10 cellular contexts compared by ENCODE assay signal in the genomic region with DNA sequence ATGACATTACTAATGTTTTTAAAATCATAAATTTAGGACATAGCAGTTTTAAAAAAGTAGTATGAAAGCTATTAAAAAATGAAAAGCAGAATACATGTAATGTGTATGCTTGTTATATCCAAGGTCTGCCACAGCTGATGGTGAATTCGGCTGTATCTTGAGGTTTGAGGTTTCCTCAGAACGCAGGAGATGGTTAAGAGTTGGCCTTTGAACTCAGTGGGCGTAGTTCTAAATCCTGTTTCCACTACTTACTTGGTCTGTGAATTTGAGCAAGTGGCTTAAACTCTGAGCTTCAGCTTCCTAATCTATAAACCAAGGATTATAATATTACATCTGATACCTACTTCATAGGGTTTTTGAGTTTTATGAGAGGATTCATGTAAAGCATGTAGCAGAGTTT.
DNase-seq lines count a peak whose midpoint lies in the region; ATAC-seq and TF ChIP-seq lines count a peak whose summit lies in the region.
"Had no signal": no experiment of that assay in that cellular context is flagged by ENCODE, and none has a peak within 500 bp of the region (broad histone marks: within the 10 kb centered on the region; RNA-seq: fewer than 3 reads in every experiment).

No MANE protein-coding gene starts in this region.

- no peaks in the 10 kb centered on the region for H3K9me3 ChIP-seq in SJCRH30 (replicated peaks)
- H3K9me3 ChIP-seq: thoracic aorta had no signal

- H3K4me3 ChIP-seq in SJCRH30, result no peak overlapping the region
- H3K4me3 ChIP-seq: thoracic aorta had no signal

- H3K4me3 Mint-ChIP-seq in natural killer cell treated with Interleukin-12 subunit alpha and Interleukin-12 subunit beta and Interleukin-15 and Interleukin-18, amount 100 ng/mL, for 72 hours, result peak overlapping the region; percentile 25
- H3K4me3 Mint-ChIP-seq in Calu3 (ENCODE audit: low read depth, unreplicated experiment) (no peak overlapping the region), endothelial cell (ENCODE audit: unreplicated experiment) (no peak overlapping the region)

- H3K36me3 Mint-ChIP-seq in natural killer cell treated with Interleukin-12 subunit alpha and Interleukin-12 subunit beta and Interleukin-15 and Interleukin-18, amount 100 ng/mL, for 72 hours, result peaks cover 6% of the 10 kb centered on the region
- no peaks in the 10 kb centered on the region for H3K36me3 Mint-ChIP-seq in Calu3 (ENCODE audit: insufficient read depth, unreplicated experiment)
- peaks cover 7% of the 10 kb centered on the region for H3K36me3 Mint-ChIP-seq in endothelial cell (ENCODE audit: low read depth, unreplicated experiment)

- intact Hi-C loops in Calu3 (cut with micrococcal nuclease; ENCODE audit: unreplicated experiment), result no loop called here

- CTCF ChIA-PET in Calu3 (lab: Charles Lee), result no interaction called here

- peak; percentile 24 for DNase-seq in activated CD8-positive, alpha-beta memory T cell treated with anti-CD3 and anti-CD28 coated beads, Interleukin-2, amount 50 U/mL, for 1 hour (ENCODE audit: extremely low read depth)
- DNase-seq in activated CD8-positive, alpha-beta memory T cell treated with anti-CD3 and anti-CD28 coated beads for 24 hours, result no peak
- DNase-seq in SJCRH30 (peak; percentile 18 to 60), Calu3 (no peak), endothelial cell (ENCODE audit: low spot score) (no peak)
- peak; percentile 65 for DNase-seq in natural killer cell treated with Interleukin-12 subunit alpha and Interleukin-12 subunit beta and Interleukin-15 and Interleukin-18, amount 100 ng/mL, for 72 hours (ENCODE audit: low spot score)
- no peak for DNase-seq in stimulated activated CD8-positive, alpha-beta memory T cell treated with anti-CD3 and anti-CD28 coated beads, Interleukin-4, amount 100 ng/mL, for 48 hours

- H3K4me1 ChIP-seq in SJCRH30, result peaks cover 17% of the 10 kb centered on the region

- peak overlapping the region; percentile 36 to 64 for H3K27ac Mint-ChIP-seq in natural killer cell treated with Interleukin-12 subunit alpha and Interleukin-12 subunit beta and Interleukin-15 and Interleukin-18, amount 100 ng/mL, for 72 hours
- H3K27ac Mint-ChIP-seq in Calu3 (ENCODE audit: unreplicated experiment) (no peak overlapping the region), endothelial cell (ENCODE audit: unreplicated experiment) (no peak overlapping the region)

- no peaks in the 10 kb centered on the region for H3K27me3 Mint-ChIP-seq in natural killer cell treated with Interleukin-12 subunit alpha and Interleukin-12 subunit beta and Interleukin-15 and Interleukin-18, amount 100 ng/mL, for 72 hours
- H3K27me3 Mint-ChIP-seq in Calu3 (ENCODE audit: unreplicated experiment) (no peaks in the 10 kb centered on the region), endothelial cell (ENCODE audit: unreplicated experiment) (no peaks in the 10 kb centered on the region)
- H3K27me3 Mint-ChIP-seq: IgD-negative memory B cell had no signal

- no peak overlapping the region for H3K27ac ChIP-seq in SJCRH30
- H3K27ac ChIP-seq: thoracic aorta had no signal

- no peaks in the 10 kb centered on the region for H3K36me3 ChIP-seq in SJCRH30
- H3K36me3 ChIP-seq: thoracic aorta had no signal

- H3K9me3 Mint-ChIP-seq in natural killer cell treated with Interleukin-12 subunit alpha and Interleukin-12 subunit beta and Interleukin-15 and Interleukin-18, amount 100 ng/mL, for 72 hours, result no peaks in the 10 kb centered on the region
- H3K9me3 Mint-ChIP-seq in Calu3 (ENCODE audit: low read depth, unreplicated experiment) (no peaks in the 10 kb centered on the region), endothelial cell (ENCODE audit: unreplicated experiment) (no peaks in the 10 kb centered on the region)

- TF ChIP-seq CTCF in Calu3 (IDR thresholded peaks at IDR 0.05; ENCODE audit: unreplicated experiment) (no peak), endothelial cell (IDR thresholded peaks at IDR 0.05; ENCODE audit: unreplicated experiment) (no peak)

- no TSS peak for BruUV-seq in Calu3 (replicated peaks; lab: Mats Ljungman, UMichigan)

- H3K27me3 ChIP-seq in SJCRH30, result no peaks in the 10 kb centered on the region

- peak; percentile 94 for ATAC-seq in HG02870 (IDR thresholded peaks at IDR 0.05; ENCODE audit: unreplicated experiment)
- ATAC-seq in natural killer cell treated with Interleukin-12 subunit alpha and Interleukin-12 subunit beta and Interleukin-15 and Interleukin-18, amount 100 ng/mL, for 72 hours, result peak in 1 of 2 donors; percentile 71

- peaks cover 17 to 23% of the 10 kb centered on the region in 2 donors for H3K4me1 Mint-ChIP-seq in natural killer cell treated with Interleukin-12 subunit alpha and Interleukin-12 subunit beta and Interleukin-15 and Interleukin-18, amount 100 ng/mL, for 72 hours (ENCODE audit: low read depth in 2 of 2)
- H3K4me1 Mint-ChIP-seq in Calu3 (ENCODE audit: low read depth, unreplicated experiment), result peaks cover 6% of the 10 kb centered on the region
- peaks cover 4% of the 10 kb centered on the region for H3K4me1 Mint-ChIP-seq in endothelial cell (ENCODE audit: unreplicated experiment)

Comparison
In these comparisons a context has a peak if more than half of its experiments do, and no peak if none do; other contexts are left out.
1. DNase-seq: peak in activated CD8-positive, alpha-beta memory T cell treated with anti-CD3 and anti-CD28 coated beads, Interleukin-2, amount 50 U/mL, for 1 hour (single experiment), SJCRH30 (2 of 2) and natural killer cell treated with Interleukin-12 subunit alpha and Interleukin-12 subunit beta and Interleukin-15 and Interleukin-18, amount 100 ng/mL, for 72 hours (single experiment); none in activated CD8-positive, alpha-beta memory T cell treated with anti-CD3 and anti-CD28 coated beads for 24 hours (single experiment), Calu3 (single experiment), stimulated activated CD8-positive, alpha-beta memory T cell treated with anti-CD3 and anti-CD28 coated beads, Interleukin-4, amount 100 ng/mL, for 48 hours (single experiment) and endothelial cell (single experiment).
2. H3K27ac Mint-ChIP-seq: peak in natural killer cell treated with Interleukin-12 subunit alpha and Interleukin-12 subunit beta and Interleukin-15 and Interleukin-18, amount 100 ng/mL, for 72 hours (2 of 2); none in Calu3 (single experiment) and endothelial cell (single experiment).